25 cellular contexts compared by ENCODE assay signal in genomic region chr13:102784501-102784900, GRCh38.
"Had no signal": no experiment of that assay in that cellular context is flagged by ENCODE, and none has a peak within 500 bp of the region (broad histone marks: within the 10 kb centered on the region; RNA-seq: fewer than 3 reads in every experiment).

No MANE protein-coding gene starts in this region.

- H3K27me3 Mint-ChIP-seq: naive B cell; progenitor cell of endocrine pancreas; stimulated activated naive B cell treated with anti-CD40 and anti-IgM and Interleukin-4, amounts not matched to agents 10 μg/mL and 1 μg/mL and 100 μg/mL, for 72 hours; stimulated activated naive CD8-positive, alpha-beta T cell treated with anti-CD3 and anti-CD28 coated beads, Interleukin-15, amount 100 ng/mL, for 72 hours had no signal

- ATAC-seq: foreskin keratinocyte; pancreas; sciatic nerve; stimulated activated naive B cell treated with anti-CD40 and anti-IgM and Interleukin-4, amounts not matched to agents 10 μg/mL and 1 μg/mL and 100 μg/mL, for 72 hours; stimulated activated naive CD8-positive, alpha-beta T cell treated with anti-CD3 and anti-CD28 coated beads, Interleukin-15, amount 100 ng/mL, for 72 hours; upper lobe of right lung had no signal

- H3K4me3 Mint-ChIP-seq: endodermal cell; naive B cell; nephron; stimulated activated naive B cell treated with anti-CD40 and anti-IgM and Interleukin-4, amounts not matched to agents 10 μg/mL and 1 μg/mL and 100 μg/mL, for 72 hours; stimulated activated naive CD8-positive, alpha-beta T cell treated with anti-CD3 and anti-CD28 coated beads, Interleukin-15, amount 100 ng/mL, for 72 hours had no signal

- H3K4me1 ChIP-seq: foreskin keratinocyte, pancreas, testis, tibial nerve, upper lobe of right lung, vagina had no signal

- H3K27me3 ChIP-seq: foreskin keratinocyte, pancreas, spleen, testis, tibial nerve, upper lobe of right lung, vagina had no signal

- H3K4me3 ChIP-seq: coronary artery, lung, pancreas, spleen, testis, tibial nerve, upper lobe of right lung, vagina had no signal

- DNase-seq: effector CD4-positive, alpha-beta T cell; endodermal cell; erythroblast; foreskin keratinocyte; hippocampal formation; mesenchymal stem cell; midbrain; naive B cell; occipital lobe; pancreas; spleen; stimulated activated CD4-positive, alpha-beta T cell treated with anti-CD3 and anti-CD28 coated beads, Interleukin-15, amount 100 ng/mL, for 24 hours; stimulated activated CD4-positive, alpha-beta T cell treated with anti-CD3 and anti-CD28 coated beads, Interleukin-1b, Interleukin-23, amount 100 ng/mL, for 48 hours; stimulated activated CD4-positive, alpha-beta T cell treated with anti-CD3 and anti-CD28 coated beads, Interleukin-4, amount 100 ng/mL, for 24 hours; stimulated activated naive B cell treated with anti-CD40 and anti-IgM and Interleukin-4, amounts not matched to agents 10 μg/mL and 1 μg/mL and 100 μg/mL, for 72 hours; stimulated activated naive CD8-positive, alpha-beta T cell treated with anti-CD3 and anti-CD28 coated beads, Interleukin-15, amount 100 ng/mL, for 72 hours; testis; upper lobe of right lung had no signal

- H3K9me3 ChIP-seq: pancreas, testis, tibial nerve, upper lobe of right lung, vagina had no signal

- H3K27ac Mint-ChIP-seq: endodermal cell; naive B cell; progenitor cell of endocrine pancreas; stimulated activated naive B cell treated with anti-CD40 and anti-IgM and Interleukin-4, amounts not matched to agents 10 μg/mL and 1 μg/mL and 100 μg/mL, for 72 hours; stimulated activated naive CD8-positive, alpha-beta T cell treated with anti-CD3 and anti-CD28 coated beads, Interleukin-15, amount 100 ng/mL, for 72 hours had no signal

- H3K27ac ChIP-seq: coronary artery, foreskin keratinocyte, pancreas, spleen, testis, tibial nerve, upper lobe of right lung, vagina had no signal

- H3K4me1 Mint-ChIP-seq: endodermal cell, naive B cell, nephron had no signal

- H3K36me3 Mint-ChIP-seq: naive B cell had no signal
